In genomic region chr9:126376311-126376902, GRCh38 we compare ENCODE assay signal across 11 cellular contexts. TPM values are rescaled to one million over a fixed set of nuclear protein-coding genes. Genes with fewer than 3 reads are reported as not detected.
DNase-seq lines count a peak whose midpoint lies in the region; ATAC-seq, FAIRE-seq and TF ChIP-seq lines count a peak whose summit lies in the region.
"Had no signal": no experiment of that assay in that cellular context is flagged by ENCODE, and none has a peak within 500 bp of the region (broad histone marks: within the 10 kb centered on the region; RNA-seq: fewer than 3 reads in every experiment).

No MANE protein-coding gene starts in this region.

- CTCF ChIA-PET in Panc1 (lab: Charles Lee) = no interaction called here

- no peak for FAIRE-seq in GM12892 (lab: Jason Lieb, UNC)
- FAIRE-seq: D721Med had no signal

- H3K36me3 Mint-ChIP-seq in progenitor cell of endocrine pancreas (ENCODE audit: insufficient read depth) = peaks cover 2% of the 10 kb centered on the region

- H3K27me3 Mint-ChIP-seq in progenitor cell of endocrine pancreas = no peaks in the 10 kb centered on the region

- peaks cover 55% of the 10 kb centered on the region for H3K4me1 Mint-ChIP-seq in progenitor cell of endocrine pancreas (ENCODE audit: low read depth)

- peaks cover 26% of the 10 kb centered on the region for H3F3A ChIP-seq in GM23248 (ENCODE audit: insufficient read depth)

- H3K79me2 ChIP-seq in GM23248 (ENCODE audit: insufficient read depth) = 0 out of 2 replicates have a peak, but pooled peaks cover 3% of the 10 kb centered on the region

- DNase-seq in GM23248 (no peak), Panc1 (ENCODE audit: low read depth, low spot score) (no peak), right cardiac atrium (peak in 1 of 3 donors; percentile 54), progenitor cell of endocrine pancreas (ENCODE audit: low spot score, unreplicated experiment) (peak; percentile 29), NCI-H82 treated with DMSO at 0.1 percent for 48 hours (lab: John Stamatoyannopoulos, UW; ENCODE audit: unreplicated experiment) (no peak), GM12892 (ENCODE audit: insufficient read length) (no peak)
- no peak for DNase-seq in effector CD4-positive, alpha-beta T cell
- DNase-seq: effector memory CD4-positive, alpha-beta T cell had no signal

- peak overlapping the region; percentile 31 for H3K4me3 Mint-ChIP-seq in progenitor cell of endocrine pancreas (ENCODE audit: low read depth)

- no peaks in the 10 kb centered on the region for H4K20me1 ChIP-seq in GM23248 (ENCODE audit: insufficient read depth)

- BruUV-seq in Panc1 (replicated peaks; lab: Mats Ljungman, UMichigan) = no TSS peak

- TF ChIP-seq POLR2A in GM12892 (IDR thresholded peaks at IDR 0.05; ENCODE audit: low read depth, low read length) = no peak

- H3K27ac ChIP-seq in GM23248 (peak overlapping the region; percentile 69; the same call in 1 of the 2 replicates), Panc1 (ENCODE audit: low read length) (peak overlapping the region; percentile 10; the same call in 1 of the 2 replicates), right cardiac atrium (ENCODE audit: low read length) (no peak overlapping the region)
- H3K27ac ChIP-seq: SK-N-MC had no signal

- ATAC-seq in Panc1 (no peak), right cardiac atrium (peak; percentile 23 to 57), GM18502 (IDR thresholded peaks at IDR 0.05; ENCODE audit: poor library complexity, unreplicated experiment) (no peak)

- no peaks in the 10 kb centered on the region for H3K9me3 Mint-ChIP-seq in progenitor cell of endocrine pancreas (ENCODE audit: low read depth)

- no peak overlapping the region for H3K4me2 ChIP-seq in GM23248 (ENCODE audit: unreplicated experiment)

- in situ Hi-C loops in GM23248 (cut with MboI) (no loop called here), Panc1 (cut with HindIII; ENCODE audit: low pct_unique_long_range_greater_than_20kb, low sequenced_read_pairs) (no loop called here)

- POLR2A ChIA-PET in Panc1 (lab: Charles Lee) = no interaction called here

- intact Hi-C loops in Panc1 (cut with micrococcal nuclease; ENCODE audit: unreplicated experiment) (no loop called here), right cardiac atrium (cut with DNase I) (no loop called here)

- H3K27me3 ChIP-seq in GM23248 (replicated peaks; ENCODE audit: insufficient read depth) (no peaks in the 10 kb centered on the region), Panc1 (ENCODE audit: control insufficient read depth, insufficient read depth, low read length) (no peaks in the 10 kb centered on the region), right cardiac atrium (ENCODE audit: control insufficient read depth, insufficient read depth) (no peaks in the 10 kb centered on the region)

- peak overlapping the region; percentile 93 for H3K27ac Mint-ChIP-seq in progenitor cell of endocrine pancreas

- H3K9ac ChIP-seq in GM23248 = peak overlapping the region; percentile 77

- H3K9me3 ChIP-seq in GM23248 (ENCODE audit: low read depth) (no peaks in the 10 kb centered on the region), Panc1 (ENCODE audit: control insufficient read depth, insufficient read depth, low read depth, low read length) (no peaks in the 10 kb centered on the region), right cardiac atrium (ENCODE audit: control insufficient read depth, low read length) (no peaks in the 10 kb centered on the region)

- H3K9me2 ChIP-seq in GM23248 (ENCODE audit: insufficient read depth) = no peaks in the 10 kb centered on the region

- TF ChIP-seq CTCF in Panc1 (IDR thresholded peaks at IDR 0.05) (no peak), progenitor cell of endocrine pancreas (IDR thresholded peaks at IDR 0.05; ENCODE audit: unreplicated experiment) (no peak)

- H3K4me3 ChIP-seq in GM23248 (no peak overlapping the region), Panc1 (ENCODE audit: low read depth in 2 of 2, low read length in 2 of 2) (no peak overlapping the region), right cardiac atrium (ENCODE audit: low read length) (no peak overlapping the region)

- 90% methylated on average over 9 to 11 of the region's 11 CpGs for WGBS in GM23248 (ENCODE audit: low coverage in 1 of 2, low lambda C conversion rate in 2 of 2, missing lambda C conversion rate in 2 of 2), 2 experiments
- 74% methylated on average over 11 of the region's 11 CpGs for WGBS in right cardiac atrium

- H3K4me1 ChIP-seq in GM23248 (ENCODE audit: insufficient read depth) (peaks cover 37% of the 10 kb centered on the region), Panc1 (ENCODE audit: control insufficient read depth, insufficient read depth, low read length) (peaks cover 34% of the 10 kb centered on the region), right cardiac atrium (ENCODE audit: control insufficient read depth, insufficient read depth, low read length) (peaks cover 6% of the 10 kb centered on the region)

- H3K36me3 ChIP-seq in GM23248 (ENCODE audit: low read depth) (no peaks in the 10 kb centered on the region), Panc1 (ENCODE audit: control insufficient read depth, insufficient read depth, low read length) (no peaks in the 10 kb centered on the region)

- H2AFZ ChIP-seq in GM23248 = peak overlapping the region; percentile 99

RNA-seq across cellular contexts. Expression of gene MVB12B, which starts 49.8 kb away (rescaled TPM):
- 5.5 and 8.3 TPM in 2 replicates for total RNA-seq in GM23248 (2014; rRNA removed; shearing (Covaris generic))
- 2.4 and 2.9 TPM in 2 replicates for polyA plus RNA-seq in GM23248 (2016; fragmentation: Nextera tagmentation; extraction: Ambion mirVana)
- total RNA-seq in Panc1 (2021; ENCODE audit: unreplicated experiment) = 9.4 TPM
- 6.6 TPM for polyA plus RNA-seq in Panc1 (2012; ENCODE audit: insufficient read length)
- 10 to 100 TPM; 11.8 to 12.8 (median 12.1) TPM for total RNA-seq in right cardiac atrium
- 5.8 TPM for polyA plus RNA-seq in right cardiac atrium
- total RNA-seq in progenitor cell of endocrine pancreas = 34.6 and 34.8 TPM in 2 replicates
- 0.06 TPM for polyA plus RNA-seq in GM12892 (2012; ENCODE audit: missing spikeins)

Comparison
In these comparisons a context has a peak if more than half of its experiments do, and no peak if none do; other contexts are left out.
1. ATAC-seq: peak in right cardiac atrium (2 of 2); none in Panc1 (single experiment) and GM18502 (single experiment).